ENCODE assay signal across 18 cellular contexts in genomic region chr10:35739998-35740397, GRCh38.
DNase-seq lines count a peak whose midpoint lies in the region; ATAC-seq and TF ChIP-seq lines count a peak whose summit lies in the region.
"Had no signal": no experiment of that assay in that cellular context is flagged by ENCODE, and none has a peak within 500 bp of the region (broad histone marks: within the 10 kb centered on the region; RNA-seq: fewer than 3 reads in every experiment).

No MANE protein-coding gene starts in this region.

- H3K9me3 ChIP-seq in mesenchymal stem cell (ENCODE audit: control insufficient read depth, low read length), result no peaks in the 10 kb centered on the region
- H3K9me3 ChIP-seq: sigmoid colon had no signal

- no peak overlapping the region for H3K4ac ChIP-seq in mesenchymal stem cell (ENCODE audit: low read depth in 1 of 2, low read length in 2 of 2)

- H2BK15ac ChIP-seq in mesenchymal stem cell (ENCODE audit: low read depth, poor library complexity, severe bottlenecking), result no peak overlapping the region

- no peak overlapping the region for H4K91ac ChIP-seq in mesenchymal stem cell (ENCODE audit: low read length)

- H2BK5ac ChIP-seq in mesenchymal stem cell (ENCODE audit: low read depth, low read length, poor library complexity, severe bottlenecking), result no peak overlapping the region

- H3K27ac ChIP-seq in RWPE1 (no peak overlapping the region), epithelial cell of prostate (peak overlapping the region; percentile 24), mesenchymal stem cell (ENCODE audit: low read length, poor library complexity, severe bottlenecking) (peak overlapping the region; percentile 51)
- H3K27ac ChIP-seq: sigmoid colon had no signal

- no peak overlapping the region for H4K8ac ChIP-seq in mesenchymal stem cell (ENCODE audit: low read length)

- H3K4me2 ChIP-seq in mesenchymal stem cell (ENCODE audit: low read length, poor library complexity, severe bottlenecking), result no peak overlapping the region

- ATAC-seq in GM19324 (IDR thresholded peaks at IDR 0.05; ENCODE audit: low FRiP score, unreplicated experiment) (no peak), GM18519 (IDR thresholded peaks at IDR 0.05; ENCODE audit: low FRiP score, unreplicated experiment) (no peak)
- ATAC-seq: HepG2 had no signal

- no peaks in the 10 kb centered on the region for H3K4me1 ChIP-seq in mesenchymal stem cell (ENCODE audit: control insufficient read depth, insufficient read depth, low read depth, low read length)

- no peak overlapping the region for H2AFZ ChIP-seq in mesenchymal stem cell (ENCODE audit: low read depth, low read length)

- DNase-seq in EH (ENCODE audit: low read depth) (peak; percentile 59), RWPE1 (ENCODE audit: low spot score) (peak; percentile 13), epithelial cell of prostate (ENCODE audit: low read depth, low spot score) (no peak), mesenchymal stem cell (peak; percentile 56), iPS-NIHi7 (ENCODE audit: extremely low spot score) (no peak), mucosa of gallbladder (ENCODE audit: low spot score) (no peak)
- DNase-seq: activated CD4-positive, alpha-beta T cell treated with anti-CD3 and anti-CD28 coated beads, Interleukin-2, amount 50 U/mL, for 48 hours; activated naive CD8-positive, alpha-beta T cell treated with anti-CD3 and anti-CD28 coated beads, Interleukin-2, amount 10 ng/mL, durations not matched to agents 7 days and 5 days; activated T-cell treated with anti-CD3 and anti-CD28 coated beads, Interleukin-2, amount 50 U/mL, for 48 hours; cerebellar nuclear complex; NCI-H2081 treated with DMSO at 0.1 percent for 48 hours; occipital lobe; sigmoid colon; stimulated activated CD4-positive, alpha-beta T cell treated with anti-CD3 and anti-CD28 coated beads, Interleukin-4, amount 100 ng/mL, for 1 hour; SW 1271 had no signal

- no peaks in the 10 kb centered on the region for H3K36me3 ChIP-seq in mesenchymal stem cell (ENCODE audit: control insufficient read depth in 1 of 2, insufficient read depth in 2 of 2, low read depth in 1 of 2, low read length in 2 of 2)
- H3K36me3 ChIP-seq: sigmoid colon had no signal

- H2BK12ac ChIP-seq in mesenchymal stem cell (ENCODE audit: low read length in 2 of 2), result no peak overlapping the region

- CTCF ChIA-PET in RWPE1 (lab: Yijun Ruan, JAX), result no interaction called here

- no peak overlapping the region for H3K18ac ChIP-seq in mesenchymal stem cell (ENCODE audit: low read depth in 1 of 2, low read length in 2 of 2)

- H3K23ac ChIP-seq in mesenchymal stem cell (ENCODE audit: low read length in 2 of 2), result no peak overlapping the region

- TF ChIP-seq CTCF in RWPE1 (conservative IDR thresholded peaks at IDR 0.05; ENCODE audit: low read depth), result no peak

- no peak overlapping the region for H2AK5ac ChIP-seq in mesenchymal stem cell (ENCODE audit: low read length, severe bottlenecking)

- H3K9ac ChIP-seq in mesenchymal stem cell (ENCODE audit: low read length), result no peak overlapping the region

- no peaks in the 10 kb centered on the region for H3K27me3 ChIP-seq in mesenchymal stem cell (ENCODE audit: control insufficient read depth in 1 of 2, insufficient read depth in 1 of 2, low read length in 2 of 2)
- H3K27me3 ChIP-seq: sigmoid colon had no signal

- no peaks in the 10 kb centered on the region for H3K79me1 ChIP-seq in mesenchymal stem cell (replicated peaks; ENCODE audit: low read length, poor library complexity, severe bottlenecking)

- POLR2A ChIA-PET in RWPE1 (lab: Yijun Ruan, JAX; ENCODE audit: low non-redundant PET), result no interaction called here

- no peak overlapping the region for H3K14ac ChIP-seq in mesenchymal stem cell (ENCODE audit: low read length in 2 of 2)

- H2BK120ac ChIP-seq in mesenchymal stem cell (ENCODE audit: low read depth, low read length), result no peak overlapping the region

- H3K4me3 ChIP-seq in mesenchymal stem cell (ENCODE audit: insufficient read depth in 1 of 2, low read depth in 1 of 2, low read length in 2 of 2), result no peak overlapping the region
- H3K4me3 ChIP-seq: sigmoid colon had no signal

Comparison
In these comparisons a context has a peak if more than half of its experiments do, and no peak if none do; other contexts are left out.
1. DNase-seq: peak in EH (single experiment), RWPE1 (single experiment) and mesenchymal stem cell (single experiment); none in epithelial cell of prostate (single experiment), iPS-NIHi7 (single experiment) and mucosa of gallbladder (single experiment).